In genomic region chr7:39621784-39622411, GRCh38 we compare ENCODE assay signal across 8 cellular contexts. TPM values are rescaled to one million over a fixed set of nuclear protein-coding genes. Genes with fewer than 3 reads are reported as not detected.
DNase-seq lines count a peak whose midpoint lies in the region; ATAC-seq and TF ChIP-seq lines count a peak whose summit lies in the region.

No MANE protein-coding gene starts in this region.

- in situ Hi-C loops in IMR-90 (cut with MboI; ENCODE audit: low sequenced_read_pairs): no loop called here

- H3K18ac ChIP-seq in IMR-90 (ENCODE audit: low read depth, low read length): no peak overlapping the region

- H3K23ac ChIP-seq in IMR-90 (ENCODE audit: low read depth, low read length): peak overlapping the region; percentile 8; the same call in 1 of the 2 replicates

- H3K56ac ChIP-seq in IMR-90 (ENCODE audit: extremely low read depth, insufficient read depth, low read length): peak overlapping the region; percentile 5; the same call in 1 of the 2 replicates

- peak overlapping the region; percentile 86 for H3K4me3 Mint-ChIP-seq in T-helper 1 cell treated with Interleukin-12 subunit alpha and Interleukin-12 subunit beta and Interleukin-4 antibody, amounts not matched to agents 30 μg/mL and 1 μg/mL, for 36 hours
- H3K4me3 Mint-ChIP-seq in activated naive CD8-positive, alpha-beta T cell treated with anti-CD3 and anti-CD28 coated beads, Interleukin-2, amount 50 U/mL, for 24 hours: peak overlapping the region; percentile 82
- H3K4me3 Mint-ChIP-seq in osteocyte (ENCODE audit: unreplicated experiment): peak overlapping the region; percentile 87

- no peak for TF ChIP-seq CTCF in IMR-90 (conservative IDR thresholded peaks at IDR 0.05; ENCODE audit: low read depth, low read length)
- TF ChIP-seq CTCF in osteocyte (IDR thresholded peaks at IDR 0.05): no peak
- TF ChIP-seq CTCF in mucosa of descending colon (IDR thresholded peaks at IDR 0.05): no peak

- peaks cover 32% of the 10 kb centered on the region for H3K4me1 Mint-ChIP-seq in T-helper 1 cell treated with Interleukin-12 subunit alpha and Interleukin-12 subunit beta and Interleukin-4 antibody, amounts not matched to agents 30 μg/mL and 1 μg/mL, for 36 hours (ENCODE audit: low read depth)
- peaks cover 40% of the 10 kb centered on the region for H3K4me1 Mint-ChIP-seq in activated naive CD8-positive, alpha-beta T cell treated with anti-CD3 and anti-CD28 coated beads, Interleukin-2, amount 50 U/mL, for 24 hours
- peaks cover 36% of the 10 kb centered on the region for H3K4me1 Mint-ChIP-seq in osteocyte (ENCODE audit: unreplicated experiment)

- H2BK15ac ChIP-seq in IMR-90 (ENCODE audit: low read depth, low read length): peak overlapping the region; percentile 89; the same call in 1 of the 3 replicates

- H4K5ac ChIP-seq in IMR-90 (ENCODE audit: low read depth, low read length): no peak overlapping the region

- peak overlapping the region; percentile 87; the same call in 1 of the 2 replicates for H3K27ac ChIP-seq in IMR-90 (ENCODE audit: insufficient read depth, low read length)

- H3K9me3 ChIP-seq in IMR-90 (ENCODE audit: control insufficient read depth, insufficient read depth, low read length) (no peaks in the 10 kb centered on the region), mucosa of descending colon (no peaks in the 10 kb centered on the region)

- intact Hi-C loops in IMR-90 (cut with micrococcal nuclease) (loop anchor here (1.0 kb wide), 1 partner anchor 124 kb away; no protein-coding TSS in a partner anchor), mucosa of descending colon (cut with DNase I, micrococcal nuclease) (no loop called here)

- DNase-seq in T-helper 1 cell (no peak), IMR-90 (peak; percentile 35), osteocyte (ENCODE audit: extremely low spot score, unreplicated experiment) (no peak), mucosa of descending colon (no peak)
- no peak for DNase-seq in activated naive CD8-positive, alpha-beta T cell treated with anti-CD3 and anti-CD28 coated beads, Interleukin-2, amount 50 U/mL, for 24 hours
- no peak for DNase-seq in stimulated activated CD4-positive, alpha-beta T cell treated with anti-CD3 and anti-CD28 coated beads, Interleukin-4, amount 100 ng/mL, for 1 hour

- peak; percentile 21; the same call in 1 of the 2 replicates for TF ChIP-seq POLR2A in IMR-90 (IDR thresholded peaks at IDR 0.05; ENCODE audit: low read depth, low read length)

- H4K91ac ChIP-seq in IMR-90 (ENCODE audit: insufficient read depth, low read depth, low read length): peak overlapping the region; percentile 46; the same call in 1 of the 2 replicates

- H3K14ac ChIP-seq in IMR-90 (replicated peaks; ENCODE audit: low read depth, low read length): 0 out of 2 replicates have a peak overlapping the region, but pooled peaks have one; percentile 86

- H3K27me3 ChIP-seq in IMR-90 (ENCODE audit: control insufficient read depth, insufficient read depth, low read length): no peaks in the 10 kb centered on the region

- peaks cover 3% of the 10 kb centered on the region for H3K27me3 Mint-ChIP-seq in T-helper 1 cell treated with Interleukin-12 subunit alpha and Interleukin-12 subunit beta and Interleukin-4 antibody, amounts not matched to agents 30 μg/mL and 1 μg/mL, for 36 hours (ENCODE audit: low read depth)
- no peaks in the 10 kb centered on the region for H3K27me3 Mint-ChIP-seq in activated naive CD8-positive, alpha-beta T cell treated with anti-CD3 and anti-CD28 coated beads, Interleukin-2, amount 50 U/mL, for 24 hours
- H3K27me3 Mint-ChIP-seq in osteocyte (ENCODE audit: unreplicated experiment): no peaks in the 10 kb centered on the region

- no peak overlapping the region for H3K9ac ChIP-seq in IMR-90 (ENCODE audit: low read depth, low read length)

- H4K20me1 ChIP-seq in IMR-90 (ENCODE audit: insufficient read depth, low read length): peaks cover 19% of the 10 kb centered on the region; the same call in 1 of the 2 replicates

- peak overlapping the region; percentile 25 to 95; a peak in 3 of 4 replicates for H4K8ac ChIP-seq in IMR-90 (ENCODE audit: low read depth in 2 of 2, low read length in 2 of 2)

- no peak overlapping the region for H3K4me2 ChIP-seq in IMR-90 (ENCODE audit: low read depth, low read length)

- no peak overlapping the region for H2AK9ac ChIP-seq in IMR-90 (replicated peaks; ENCODE audit: low read depth, low read length, poor library complexity)

- H3K36me3 ChIP-seq in IMR-90 (ENCODE audit: control insufficient read depth, insufficient read depth, low read length): no peaks in the 10 kb centered on the region
- no peaks in the 10 kb centered on the region for H3K36me3 ChIP-seq in mucosa of descending colon (ENCODE audit: low read depth)

- H3K4me1 ChIP-seq in IMR-90 (ENCODE audit: control insufficient read depth, insufficient read depth, low read length) (peaks cover 9% of the 10 kb centered on the region; the same call in 1 of the 2 replicates), mucosa of descending colon (ENCODE audit: low read depth) (peaks cover 11% of the 10 kb centered on the region)

- no peak overlapping the region for H3K4me3 ChIP-seq in IMR-90 (ENCODE audit: insufficient read depth, low read depth, low read length)
- no peak overlapping the region for H3K4me3 ChIP-seq in mucosa of descending colon

- H2BK20ac ChIP-seq in IMR-90 (ENCODE audit: low read depth, low read length): peak overlapping the region; percentile 64

- no peak for TF ChIP-seq RAD21 in IMR-90 (IDR thresholded peaks at IDR 0.05; ENCODE audit: low read length)

- peaks cover 3% of the 10 kb centered on the region for H3K9me1 ChIP-seq in IMR-90 (ENCODE audit: insufficient read depth, low read length)

- no TSS peak for BruUV-seq in IMR-90 (replicated peaks; lab: Mats Ljungman, UMichigan)

- POLR2A ChIA-PET in IMR-90 (lab: Charles Lee; ENCODE audit: unreplicated experiment): interaction anchor here (0.6 to 1.2 kb wide), 2 partner anchors 111 to 127 kb away, joined by 4 to 5 read pairs; no protein-coding TSS in a partner anchor

- CTCF ChIA-PET in IMR-90 (lab: Yijun Ruan, JAX): interaction anchor here (0.5 to 1.2 kb wide), 5 partner anchors 12 to 1970 kb away, joined by 3 to 5 read pairs (median 3); no protein-coding TSS in a partner anchor

- peaks cover 12% of the 10 kb centered on the region for H3K36me3 Mint-ChIP-seq in T-helper 1 cell treated with Interleukin-12 subunit alpha and Interleukin-12 subunit beta and Interleukin-4 antibody, amounts not matched to agents 30 μg/mL and 1 μg/mL, for 36 hours (ENCODE audit: low read depth)
- peaks cover 5% of the 10 kb centered on the region for H3K36me3 Mint-ChIP-seq in activated naive CD8-positive, alpha-beta T cell treated with anti-CD3 and anti-CD28 coated beads, Interleukin-2, amount 50 U/mL, for 24 hours (ENCODE audit: low read depth)
- peaks cover 7% of the 10 kb centered on the region for H3K36me3 Mint-ChIP-seq in osteocyte (ENCODE audit: unreplicated experiment)

- dilution Hi-C loops in IMR-90 (cut with HindIII; ENCODE audit: low sequenced_read_pairs, unreplicated experiment): no loop called here

- H3K79me1 ChIP-seq in IMR-90 (ENCODE audit: low read depth in 1 of 2, low read length in 2 of 2): peaks cover 17 to 29% of the 10 kb centered on the region in 2 experiments; a peak in 3 of 4 replicates

- peak overlapping the region; percentile 19 for H3K27ac Mint-ChIP-seq in T-helper 1 cell treated with Interleukin-12 subunit alpha and Interleukin-12 subunit beta and Interleukin-4 antibody, amounts not matched to agents 30 μg/mL and 1 μg/mL, for 36 hours
- H3K27ac Mint-ChIP-seq in activated naive CD8-positive, alpha-beta T cell treated with anti-CD3 and anti-CD28 coated beads, Interleukin-2, amount 50 U/mL, for 24 hours: peak overlapping the region; percentile 86
- no peak overlapping the region for H3K27ac Mint-ChIP-seq in osteocyte (ENCODE audit: unreplicated experiment)

- no peak overlapping the region for H2AFZ ChIP-seq in IMR-90 (replicated peaks; ENCODE audit: low read length, poor library complexity)

- peak overlapping the region; percentile 36 for H2BK120ac ChIP-seq in IMR-90 (ENCODE audit: low read depth, low read length)

- no CpG with 5 or more reads among the region's 1 CpG for WGBS in IMR-90 (ENCODE audit: extremely low coverage in 2 of 2, insufficient read length in 1 of 2), 2 experiments

- no peaks in the 10 kb centered on the region for H3K9me3 Mint-ChIP-seq in T-helper 1 cell treated with Interleukin-12 subunit alpha and Interleukin-12 subunit beta and Interleukin-4 antibody, amounts not matched to agents 30 μg/mL and 1 μg/mL, for 36 hours
- no peaks in the 10 kb centered on the region for H3K9me3 Mint-ChIP-seq in activated naive CD8-positive, alpha-beta T cell treated with anti-CD3 and anti-CD28 coated beads, Interleukin-2, amount 50 U/mL, for 24 hours
- H3K9me3 Mint-ChIP-seq in osteocyte (ENCODE audit: unreplicated experiment): no peaks in the 10 kb centered on the region

- ATAC-seq in IMR-90 (ENCODE audit: low read depth) (no peak), mucosa of descending colon (no peak), GM21528 (IDR thresholded peaks at IDR 0.05; ENCODE audit: low FRiP score, unreplicated experiment) (no peak)
- no peak for ATAC-seq in activated naive CD8-positive, alpha-beta T cell treated with anti-CD3 and anti-CD28 coated beads, Interleukin-2, amount 50 U/mL, for 24 hours

- peak overlapping the region; percentile 44 for H3K4ac ChIP-seq in IMR-90 (ENCODE audit: low read depth, low read length)

- peak overlapping the region; percentile 62 for H2BK5ac ChIP-seq in IMR-90 (ENCODE audit: low read depth, low read length, poor library complexity, severe bottlenecking)

- H2AK5ac ChIP-seq in IMR-90 (ENCODE audit: low read depth, low read length): peak overlapping the region; percentile 62; the same call in 1 of the 2 replicates

TF ChIP-seq in IMR-90, 13 proteins besides CTCF, POLR2A, EP300 and RAD21:
- TF ChIP-seq MAFK (IDR thresholded peaks at IDR 0.05; ENCODE audit: low read depth, low read length) (no peak), FOS (IDR thresholded peaks at IDR 0.05; ENCODE audit: low read depth, low read length) (no peak), RFX5 (IDR thresholded peaks at IDR 0.05; ENCODE audit: low read depth, low read length) (peak; percentile 75)

RNA-seq across cellular contexts. Expression of gene RALA, which starts 1.5 kb away (rescaled TPM):
- 7.7 and 15.8 TPM in 2 replicates for total RNA-seq in IMR-90 (2012; rRNA removed)
- polyA plus RNA-seq in IMR-90 (2012; rRNA removed): 20.5 and 21.1 TPM in 2 replicates
- polyA plus RNA-seq in IMR-90 (2012; cell fraction: cytosol; rRNA removed): 4.4 and 6.5 TPM in 2 replicates
- polyA plus RNA-seq in IMR-90 (2012; cell fraction: nucleus; rRNA removed; ENCODE audit: low replicate concordance): 3.3 and 9.8 TPM in 2 replicates
- total RNA-seq in osteocyte: 30.5 and 34.3 TPM in 2 replicates
- total RNA-seq in mucosa of descending colon: 10 to 100 TPM; 35.6 to 52.5 (median 50.3) TPM

RNA-seq across cellular contexts. Expression of gene YAE1, which starts 55.7 kb away (rescaled TPM):
- total RNA-seq in IMR-90 (2012; rRNA removed): 36.7 and 37.8 TPM in 2 replicates
- 23.9 and 28.6 TPM in 2 replicates for polyA plus RNA-seq in IMR-90 (2012; rRNA removed)
- polyA plus RNA-seq in IMR-90 (2012; cell fraction: cytosol; rRNA removed): 4.0 and 8.9 TPM in 2 replicates
- 2.0 and 15.9 TPM in 2 replicates for polyA plus RNA-seq in IMR-90 (2012; cell fraction: nucleus; rRNA removed; ENCODE audit: low replicate concordance)
- total RNA-seq in osteocyte: 19.1 and 19.3 TPM in 2 replicates
- total RNA-seq in mucosa of descending colon: 10 to 100 TPM; 19.8 to 24.2 (median 23.3) TPM
